Comparison of ENCODE assay signal across 1 cellular context in the genomic region with DNA sequence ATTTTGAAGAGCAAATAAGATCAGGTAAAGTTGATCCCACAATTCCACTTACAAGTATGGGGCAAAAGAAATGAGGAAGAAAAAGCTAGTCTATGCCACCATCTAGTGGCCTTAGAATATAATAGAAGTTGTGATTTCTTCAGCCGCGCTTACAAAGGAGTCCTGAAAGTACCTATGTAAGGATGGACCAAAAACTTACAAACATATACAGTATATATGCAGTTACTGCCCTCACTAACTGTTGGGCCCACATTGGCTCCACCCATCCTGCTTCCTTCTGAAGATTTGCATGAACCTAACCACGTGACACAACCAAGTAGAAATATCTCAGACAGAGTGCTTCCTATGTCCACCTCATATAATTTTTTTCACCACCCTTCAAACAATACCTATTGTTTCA.
TF ChIP-seq lines count a peak whose summit lies in the region.

No MANE protein-coding gene starts in this region.

TF ChIP-seq in H1, 55 proteins besides CTCF, POLR2A, EP300 and RAD21:
- TF ChIP-seq, protein P1, sequence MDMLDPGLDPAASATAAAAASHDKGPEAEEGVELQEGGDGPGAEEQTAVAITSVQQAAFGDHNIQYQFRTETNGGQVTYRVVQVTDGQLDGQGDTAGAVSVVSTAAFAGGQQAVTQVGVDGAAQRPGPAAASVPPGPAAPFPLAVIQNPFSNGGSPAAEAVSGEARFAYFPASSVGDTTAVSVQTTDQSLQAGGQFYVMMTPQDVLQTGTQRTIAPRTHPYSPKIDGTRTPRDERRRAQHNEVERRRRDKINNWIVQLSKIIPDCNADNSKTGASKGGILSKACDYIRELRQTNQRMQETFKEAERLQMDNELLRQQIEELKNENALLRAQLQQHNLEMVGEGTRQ (IDR thresholded peaks at IDR 0.05; ENCODE audit: low read length) = 0 out of 2 replicates have a peak, but pooled peaks have one; percentile 12
- TF ChIP-seq JUN (IDR thresholded peaks at IDR 0.05; ENCODE audit: low read depth, low read length) = no peak
